ENCODE assay signal across 9 cellular contexts in the genomic region with DNA sequence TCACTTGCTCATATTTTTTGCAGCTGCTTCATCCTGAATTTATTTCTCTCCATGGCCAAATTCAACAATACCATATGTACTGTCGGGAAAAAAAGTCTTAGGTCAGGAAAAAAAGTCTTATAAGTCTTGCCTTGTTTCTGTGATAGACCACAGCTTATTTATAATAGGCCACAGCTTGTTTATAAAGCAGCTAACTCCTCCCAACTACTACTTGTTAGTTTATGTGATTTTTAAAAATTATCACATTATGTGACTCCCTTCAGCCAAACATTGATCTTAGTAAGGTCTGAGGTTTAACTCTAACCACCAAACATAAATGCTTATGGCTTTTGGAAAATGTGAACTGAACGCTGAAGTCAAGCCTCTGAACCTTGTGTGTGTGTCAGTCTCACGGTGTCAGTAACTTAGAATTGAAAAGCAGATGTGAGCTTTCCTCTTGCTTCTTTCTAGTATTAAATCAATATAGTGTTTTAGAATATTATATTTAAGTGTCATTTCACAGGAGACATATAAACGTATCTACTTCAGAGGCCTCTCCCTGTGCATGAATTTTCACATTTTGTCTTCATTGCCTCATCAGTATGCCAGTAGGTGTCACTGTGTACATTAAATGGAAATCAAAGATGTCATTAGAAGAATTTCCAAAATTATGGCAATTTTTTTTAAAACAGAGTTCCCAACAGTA. TPM values are rescaled to one million over a fixed set of nuclear protein-coding genes. Genes with fewer than 3 reads are reported as not detected.
DNase-seq lines count a peak whose midpoint lies in the region; ATAC-seq, FAIRE-seq and TF ChIP-seq lines count a peak whose summit lies in the region.
"Had no signal": no experiment of that assay in that cellular context is flagged by ENCODE, and none has a peak within 500 bp of the region (broad histone marks: within the 10 kb centered on the region; RNA-seq: fewer than 3 reads in every experiment).

No MANE protein-coding gene starts in this region.

- DNase-seq in Calu3 (no peak), KBM-7 (peak; percentile 28), GM12878 (ENCODE audit: low read depth, low spot score) (no peak), lung microvascular endothelial cell (ENCODE audit: low read depth in 2 of 2) (peak; percentile 46 to 61), T-helper 1 cell (no peak), D341Med (ENCODE audit: low spot score) (no peak)
- DNase-seq in activated CD4-positive, alpha-beta memory T cell treated with anti-CD3 and anti-CD28 coated beads for 36 hours: no peak

- H3K9ac ChIP-seq in GM12878 (ENCODE audit: control insufficient read depth, insufficient read depth, low read length): no peak overlapping the region

- in situ Hi-C loops in KBM-7 (cut with MboI; ENCODE audit: low pct_unique_long_range_greater_than_20kb, low sequenced_read_pairs): no loop called here
- in situ Hi-C loops in GM12878 (cut with MboI): loop anchor here (5.0 kb wide), 1 partner anchor 106 kb away; no protein-coding TSS in a partner anchor

- H3K36me3 ChIP-seq in GM12878 (ENCODE audit: control insufficient read depth in 2 of 2, insufficient read depth in 2 of 2, low read length in 1 of 2): no peaks in the 10 kb centered on the region

- intact Hi-C loops in Calu3 (cut with micrococcal nuclease; ENCODE audit: unreplicated experiment) (loop anchor here (2.0 to 5.0 kb wide), 3 partner anchors 379 to 714 kb away; no protein-coding TSS in a partner anchor), GM12878 (cut with micrococcal nuclease; ENCODE audit: unreplicated experiment) (loop anchor here (1.0 to 10.0 kb wide), 4 partner anchors 104 to 718 kb away; no protein-coding TSS in a partner anchor)
- intact Hi-C loops in activated CD4-positive, alpha-beta memory T cell treated with anti-CD3 and anti-CD28 coated beads for 36 hours (cut with micrococcal nuclease): loop anchor here (5.0 to 10.0 kb wide), 2 partner anchors 88 to 106 kb away; no protein-coding TSS in a partner anchor

- 0 out of 3 replicates have a peak, but pooled peaks have one; percentile 33 for ATAC-seq in GM12878
- ATAC-seq in GM18505 (IDR thresholded peaks at IDR 0.05; ENCODE audit: unreplicated experiment): no peak

- H3K9me3 Mint-ChIP-seq in Calu3 (ENCODE audit: low read depth, unreplicated experiment): no peaks in the 10 kb centered on the region
- no peaks in the 10 kb centered on the region for H3K9me3 Mint-ChIP-seq in activated CD4-positive, alpha-beta memory T cell treated with anti-CD3 and anti-CD28 coated beads for 36 hours

- TF ChIP-seq CTCF in Calu3 (IDR thresholded peaks at IDR 0.05; ENCODE audit: unreplicated experiment): peak; percentile 46
- TF ChIP-seq CTCF in GM12878 (IDR thresholded peaks at IDR 0.05 in 2 of 3, conservative IDR thresholded peaks at IDR 0.05 in 1 of 3; ENCODE audit: control insufficient read depth in 2 of 3, extremely low read depth in 1 of 3, insufficient read depth in 1 of 3, low read depth in 3 of 3, low read length in 3 of 3): peak; percentile 30 to 49 (median 48); a peak in 5 of 6 replicates

- SMC1A ChIA-PET in GM12878 (lab: Charles Lee; ENCODE audit: uncharacterized antibody, unreplicated experiment): interaction anchor here (0.9 to 1.5 kb wide), 4 partner anchors 140 to 714 kb away, joined by 3 to 5 read pairs (median 4); no protein-coding TSS in a partner anchor

- no peaks in the 10 kb centered on the region for H3K4me1 ChIP-seq in GM12878 (ENCODE audit: control insufficient read depth, insufficient read depth, low read length)

- no peaks in the 10 kb centered on the region for H4K20me1 ChIP-seq in GM12878 (ENCODE audit: control insufficient read depth, insufficient read depth)

- no peak overlapping the region for H2AFZ ChIP-seq in GM12878 (ENCODE audit: control insufficient read depth, low read depth, low read length)

- no peaks in the 10 kb centered on the region for H3K79me2 ChIP-seq in GM12878 (ENCODE audit: control insufficient read depth, insufficient read depth, low read length)

- TF ChIP-seq RAD21 in GM12878 (IDR thresholded peaks at IDR 0.05; ENCODE audit: insufficient read depth, low read depth, low read length): peak; percentile 70

- no TSS peak for BruUV-seq in Calu3 (replicated peaks; lab: Mats Ljungman, UMichigan)
- no TSS peak for BruUV-seq in GM12878 (replicated peaks; lab: Mats Ljungman, UMichigan)

- no peak overlapping the region for H3K27ac ChIP-seq in GM12878 (ENCODE audit: control insufficient read depth, insufficient read depth)
- H3K27ac ChIP-seq: skin epidermis had no signal

- no peaks in the 10 kb centered on the region for H3K27me3 ChIP-seq in GM12878 (replicated peaks in 1 of 2; ENCODE audit: control insufficient read depth in 2 of 2, insufficient read depth in 2 of 2, low read length in 1 of 2)

- RAD21 ChIA-PET in GM12878 (lab: Charles Lee; ENCODE audit: unreplicated experiment): no interaction called here

- no peaks in the 10 kb centered on the region for H3K27me3 Mint-ChIP-seq in Calu3 (ENCODE audit: unreplicated experiment)
- H3K27me3 Mint-ChIP-seq in activated CD4-positive, alpha-beta memory T cell treated with anti-CD3 and anti-CD28 coated beads for 36 hours: no peaks in the 10 kb centered on the region

- TF ChIP-seq EP300 in GM12878 (IDR thresholded peaks at IDR 0.05; ENCODE audit: borderline replicate concordance in 1 of 2, control insufficient read depth in 1 of 2, low read depth in 2 of 2, low read length in 2 of 2): no peak

- POLR2A ChIA-PET in GM12878 (lab: Charles Lee): no interaction called here
- POLR2A ChIA-PET in activated CD4-positive, alpha-beta memory T cell treated with anti-CD3 and anti-CD28 coated beads for 36 hours (lab: Charles Lee): no interaction called here

- no peak for TF ChIP-seq POLR2A in GM12878 (IDR thresholded peaks at IDR 0.05; ENCODE audit: low read depth, low read length)
- TF ChIP-seq POLR2A in GM18505 (IDR thresholded peaks at IDR 0.05; ENCODE audit: borderline replicate concordance, extremely low read depth, insufficient read depth, insufficient read length): no peak

- CTCF ChIA-PET in Calu3 (lab: Charles Lee): interaction anchor here (0.7 kb wide), 1 partner anchor 471 kb away, joined by 3 read pairs; no protein-coding TSS in a partner anchor
- CTCF ChIA-PET in GM12878 (lab: Yijun Ruan, JAX): interaction anchor here (0.6 to 1.3 kb wide), 8 partner anchors 16 to 714 kb away, joined by 3 to 6 read pairs (median 4); no protein-coding TSS in a partner anchor
- CTCF ChIA-PET in activated CD4-positive, alpha-beta memory T cell treated with anti-CD3 and anti-CD28 coated beads for 36 hours (lab: Charles Lee): interaction anchor here (1.1 kb wide), 1 partner anchor 473 kb away, joined by 3 read pairs; no protein-coding TSS in a partner anchor

- H3K4me3 ChIP-seq in GM12878: no peak overlapping the region
- H3K4me3 ChIP-seq: skin epidermis had no signal

- WGBS in GM12878 (ENCODE audit: insufficient coverage, insufficient replicate concordance, low lambda C conversion rate, missing lambda C conversion rate): 24% methylated on average over 4 of the region's 4 CpGs

- peaks cover 4% of the 10 kb centered on the region for H3K4me1 Mint-ChIP-seq in Calu3 (ENCODE audit: low read depth, unreplicated experiment)
- peaks cover 2% of the 10 kb centered on the region for H3K4me1 Mint-ChIP-seq in activated CD4-positive, alpha-beta memory T cell treated with anti-CD3 and anti-CD28 coated beads for 36 hours (ENCODE audit: low read depth)

- H3K4me2 ChIP-seq in GM12878 (ENCODE audit: control insufficient read depth, insufficient read depth): no peak overlapping the region

- no peaks in the 10 kb centered on the region for H3K36me3 Mint-ChIP-seq in Calu3 (ENCODE audit: insufficient read depth, unreplicated experiment)
- no peaks in the 10 kb centered on the region for H3K36me3 Mint-ChIP-seq in activated CD4-positive, alpha-beta memory T cell treated with anti-CD3 and anti-CD28 coated beads for 36 hours

- FAIRE-seq in GM12878 (lab: Jason Lieb, UNC): peak; percentile 76

- H3K27ac Mint-ChIP-seq in Calu3 (ENCODE audit: unreplicated experiment): no peak overlapping the region
- H3K27ac Mint-ChIP-seq in activated CD4-positive, alpha-beta memory T cell treated with anti-CD3 and anti-CD28 coated beads for 36 hours: no peak overlapping the region

- no peak overlapping the region for H3K4me3 Mint-ChIP-seq in Calu3 (ENCODE audit: low read depth, unreplicated experiment)
- no peak overlapping the region for H3K4me3 Mint-ChIP-seq in activated CD4-positive, alpha-beta memory T cell treated with anti-CD3 and anti-CD28 coated beads for 36 hours

- H3K9me3 ChIP-seq in GM12878 (replicated peaks; ENCODE audit: control insufficient read depth, insufficient read depth, low read length): no peaks in the 10 kb centered on the region

TF ChIP-seq in GM12878, 131 proteins besides CTCF, POLR2A, EP300 and RAD21 (continues in another document):
- TF ChIP-seq IRF3 (IDR thresholded peaks at IDR 0.05): no peak

RNA-seq across cellular contexts. Expression of gene SNX24, which starts 51.3 kb away (rescaled TPM):
- total RNA-seq in Calu3 (2022) (16.1 and 23.5 TPM in 2 replicates), GM12878 (2014; rRNA removed) (3.5 and 3.8 TPM in 2 replicates), GM12878 (2014; rRNA removed; fragmentation: Illumina TruSeq; extraction: Trizol) (2.9 and 4.4 TPM in 2 replicates), GM12878 (2021) (2.7 and 5.0 TPM in 2 replicates), lung microvascular endothelial cell (3.4 and 6.5 TPM in 2 replicates)
- total RNA-seq in GM12878 (2013; cell fraction: nucleolus; rRNA removed): not detected in 2 replicates
- 9.1 TPM for polyA plus RNA-seq in GM12878 (2011; ENCODE audit: low read depth)
- polyA plus RNA-seq in GM12878 (2011; rRNA removed) (0.12 and 0.15 TPM in 2 replicates), GM12878 (2014; fragmentation: Illumina TruSeq; extraction: Trizol) (6.6 and 11.6 TPM in 2 replicates), GM12878 (2014; fragmentation: Nextera tagmentation; extraction: Ambion mirVana) (1 to 10 TPM; 4.4 to 4.5 TPM), GM12878 (2014; rRNA removed) (2.7 and 3.4 TPM in 2 replicates), GM12878 (2016; fragmentation: Nextera tagmentation; extraction: Ambion mirVana) (1 to 10 TPM; 1.2 to 2.1 TPM)
- 0.07 and 0.15 TPM in 2 replicates for polyA plus RNA-seq in GM12878 (2011; cell fraction: cytosol; rRNA removed)
- 0.18 and 0.31 TPM in 2 replicates for polyA plus RNA-seq in GM12878 (2011; cell fraction: nucleus; rRNA removed)
- 2.3 and 2.9 TPM in 2 replicates for polyA plus RNA-seq in GM12878 (2012)
- not detected in 2 replicates for polyA minus RNA-seq in GM12878 (2011; rRNA and poly(A)+ RNA removed)
- not detected in 2 replicates for polyA minus RNA-seq in GM12878 (2011; cell fraction: cytosol; rRNA and poly(A)+ RNA removed)
- not detected in 2 replicates for polyA minus RNA-seq in GM12878 (2011; cell fraction: nucleus; rRNA and poly(A)+ RNA removed)
- total RNA-seq in activated CD4-positive, alpha-beta memory T cell treated with anti-CD3 and anti-CD28 coated beads for 36 hours: 1 to 10 TPM; 6.4 to 7.5 TPM

Comparison
In these comparisons a context has a peak if more than half of its experiments do, and no peak if none do; other contexts are left out.
1. DNase-seq: peak in KBM-7 (single experiment) and lung microvascular endothelial cell (2 of 2); none in Calu3 (single experiment), GM12878 (single experiment), T-helper 1 cell (0 of 5), activated CD4-positive, alpha-beta memory T cell treated with anti-CD3 and anti-CD28 coated beads for 36 hours (single experiment) and D341Med (single experiment).